In the genomic region with DNA sequence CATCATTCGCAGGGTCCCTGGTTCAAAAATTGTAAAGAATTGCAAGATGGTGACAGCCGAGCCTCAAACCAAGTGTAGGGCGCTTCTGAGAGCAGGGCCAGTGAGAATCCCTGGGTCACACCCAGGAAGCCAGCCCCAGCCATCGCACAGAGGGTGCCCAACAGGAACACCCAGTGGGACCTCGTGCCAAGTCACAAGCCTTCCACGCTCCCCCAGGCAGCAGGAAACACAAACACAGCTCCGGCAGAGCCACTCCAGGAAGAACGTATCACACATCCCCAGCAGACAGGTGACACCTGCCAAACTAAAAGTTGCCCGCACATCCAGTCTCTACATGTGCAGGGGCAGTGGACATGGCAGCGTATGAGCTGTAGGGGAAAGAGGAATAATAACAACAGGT, we compare ENCODE assay signal across 1 cellular context.
TF ChIP-seq lines count a peak whose summit lies in the region.

No MANE protein-coding gene starts in this region.

TF ChIP-seq in GM23338, 12 proteins besides CTCF, POLR2A, EP300 and RAD21 (continued from another document):
- TF ChIP-seq ZNF462 (CRISPR knock-in tag; IDR thresholded peaks at IDR 0.05) = no peak
- no peak for TF ChIP-seq STAT1 (IDR thresholded peaks at IDR 0.05; ENCODE audit: unreplicated experiment)
- TF ChIP-seq ZNF331 (CRISPR knock-in tag; IDR thresholded peaks at IDR 0.05; ENCODE audit: low read depth) = no peak
TF ChIP-seq in GM23338: peak in this region for 0.
